Comparison of ENCODE assay signal across 21 cellular contexts in genomic region chr4:142222127-142222526, GRCh38.
DNase-seq lines count a peak whose midpoint lies in the region; ATAC-seq and TF ChIP-seq lines count a peak whose summit lies in the region.
"Had no signal": no experiment of that assay in that cellular context is flagged by ENCODE, and none has a peak within 500 bp of the region (broad histone marks: within the 10 kb centered on the region; RNA-seq: fewer than 3 reads in every experiment).

No MANE protein-coding gene starts in this region.

- peak; percentile 51 for ATAC-seq in activated CD4-positive, alpha-beta T cell treated with anti-CD3 and anti-CD28 coated beads for 36 hours
- no peak for ATAC-seq in CD4-positive, alpha-beta T cell (ENCODE audit: poor library complexity)
- ATAC-seq in RWPE2 (ENCODE audit: low read depth) = peak; percentile 60; the same call in 2 of the 3 replicates
- ATAC-seq in HG03159 (IDR thresholded peaks at IDR 0.05; ENCODE audit: unreplicated experiment) = no peak
- ATAC-seq: GM12878, Panc1 had no signal

- H3K36me3 ChIP-seq in RWPE2 (ENCODE audit: low read depth) = peaks cover 6% of the 10 kb centered on the region; the same call in 1 of the 2 replicates
- H3K36me3 ChIP-seq: BLaER1 had no signal

- no peak overlapping the region for H3K27ac Mint-ChIP-seq in activated CD4-positive, alpha-beta T cell treated with anti-CD3 and anti-CD28 coated beads for 36 hours
- H3K27ac Mint-ChIP-seq in CD4-positive, alpha-beta T cell = peak overlapping the region; percentile 3

- H3K9me3 ChIP-seq in CD4-positive, alpha-beta T cell (ENCODE audit: control insufficient read depth, low read length) = no peaks in the 10 kb centered on the region
- no peaks in the 10 kb centered on the region for H3K9me3 ChIP-seq in RWPE2 (ENCODE audit: severe bottlenecking)
- H3K9me3 ChIP-seq: BLaER1 had no signal

- CTCF ChIA-PET in activated CD4-positive, alpha-beta T cell treated with anti-CD3 and anti-CD28 coated beads for 36 hours (lab: Charles Lee) = interaction anchor here (0.5 to 1.2 kb wide), 3 partner anchors 11 to 85 kb away, joined by 3 to 5 read pairs (median 3); no protein-coding TSS in a partner anchor
- CTCF ChIA-PET in CD4-positive, alpha-beta T cell (lab: Charles Lee) = interaction anchor here (1.5 kb wide), 1 partner anchor 11 kb away, joined by 4 read pairs; no protein-coding TSS in a partner anchor

- no peaks in the 10 kb centered on the region for H3K9me3 Mint-ChIP-seq in activated CD4-positive, alpha-beta T cell treated with anti-CD3 and anti-CD28 coated beads for 36 hours (ENCODE audit: low read depth)
- H3K9me3 Mint-ChIP-seq in CD4-positive, alpha-beta T cell = peaks cover 2% of the 10 kb centered on the region

- H3K4me1 ChIP-seq in RWPE2 (ENCODE audit: insufficient read depth, poor library complexity, severe bottlenecking) = no peaks in the 10 kb centered on the region
- H3K4me1 ChIP-seq: BLaER1 had no signal

- H3K4me1 Mint-ChIP-seq in activated CD4-positive, alpha-beta T cell treated with anti-CD3 and anti-CD28 coated beads for 36 hours = peaks cover 25% of the 10 kb centered on the region
- H3K4me1 Mint-ChIP-seq in CD4-positive, alpha-beta T cell (ENCODE audit: low read depth) = peaks cover 67% of the 10 kb centered on the region

- no peak overlapping the region for H3K27ac ChIP-seq in CD4-positive, alpha-beta T cell (ENCODE audit: low read depth, low read length)
- H3K27ac ChIP-seq in RWPE2 (ENCODE audit: poor library complexity, severe bottlenecking) = no peak overlapping the region
- H3K27ac ChIP-seq: BLaER1 had no signal

- DNase-seq in activated CD4-positive, alpha-beta T cell treated with anti-CD3 and anti-CD28 coated beads for 36 hours = no peak
- DNase-seq in activated CD4-positive, alpha-beta T cell treated with anti-CD3 and anti-CD28 coated beads, Interleukin-2, amount 50 U/mL, for 1 hour = no peak
- no peak for DNase-seq in CD4-positive, alpha-beta T cell
- DNase-seq in RWPE2 (ENCODE audit: low spot score) (no peak), epithelial cell of esophagus (ENCODE audit: low read depth) (peak; percentile 41), mucosa of gallbladder (ENCODE audit: low spot score) (no peak)
- no peak for DNase-seq in effector CD4-positive, alpha-beta T cell
- DNase-seq: 8988T, DND-41, GDM1, HCEC 1CT, KBM-7, NCI-H1048, NCI-H1436 treated with DMSO at 0.1 percent for 48 hours, NCI-H2081 treated with DMSO at 0.1 percent for 48 hours, NCI-H524, SHP77 had no signal

- intact Hi-C loops in activated CD4-positive, alpha-beta T cell treated with anti-CD3 and anti-CD28 coated beads for 36 hours (cut with DNase I, micrococcal nuclease) = no loop called here
- intact Hi-C loops in CD4-positive, alpha-beta T cell (cut with DNase I, micrococcal nuclease) = no loop called here

- POLR2A ChIA-PET in activated CD4-positive, alpha-beta T cell treated with anti-CD3 and anti-CD28 coated beads for 36 hours (lab: Charles Lee) = no interaction called here
- POLR2A ChIA-PET in CD4-positive, alpha-beta T cell (lab: Charles Lee) = no interaction called here

- no peaks in the 10 kb centered on the region for H3K27me3 Mint-ChIP-seq in activated CD4-positive, alpha-beta T cell treated with anti-CD3 and anti-CD28 coated beads for 36 hours
- no peaks in the 10 kb centered on the region for H3K27me3 Mint-ChIP-seq in CD4-positive, alpha-beta T cell

- H3K4me3 Mint-ChIP-seq in activated CD4-positive, alpha-beta T cell treated with anti-CD3 and anti-CD28 coated beads for 36 hours = no peak overlapping the region
- no peak overlapping the region for H3K4me3 Mint-ChIP-seq in CD4-positive, alpha-beta T cell

- TF ChIP-seq CTCF in CD4-positive, alpha-beta T cell (IDR thresholded peaks at IDR 0.05) = no peak
- no peak for TF ChIP-seq CTCF in RWPE2 (IDR thresholded peaks at IDR 0.05; ENCODE audit: poor library complexity, severe bottlenecking)
- no peak for TF ChIP-seq CTCF in epithelial cell of esophagus (IDR thresholded peaks at IDR 0.05; ENCODE audit: insufficient read depth, low read depth, low read length, missing control alignments)

- H3K36me3 Mint-ChIP-seq in activated CD4-positive, alpha-beta T cell treated with anti-CD3 and anti-CD28 coated beads for 36 hours (ENCODE audit: low read depth) = peaks cover 29% of the 10 kb centered on the region
- peaks cover 75% of the 10 kb centered on the region for H3K36me3 Mint-ChIP-seq in CD4-positive, alpha-beta T cell (ENCODE audit: low read depth)

- H3K4me3 ChIP-seq in RWPE2 (ENCODE audit: severe bottlenecking) (no peak overlapping the region), epithelial cell of esophagus (ENCODE audit: low read length) (no peak overlapping the region)
- H3K4me3 ChIP-seq: BLaER1, GM12878 had no signal

- no peaks in the 10 kb centered on the region for H3K27me3 ChIP-seq in CD4-positive, alpha-beta T cell (ENCODE audit: control insufficient read depth, insufficient read depth, low read length)
- H3K27me3 ChIP-seq in RWPE2 (ENCODE audit: insufficient read depth, poor library complexity, severe bottlenecking) = no peaks in the 10 kb centered on the region
- H3K27me3 ChIP-seq: BLaER1 had no signal

Comparison
In these comparisons a context has a peak if more than half of its experiments do, and no peak if none do; other contexts are left out.
1. ATAC-seq: peak in activated CD4-positive, alpha-beta T cell treated with anti-CD3 and anti-CD28 coated beads for 36 hours (single experiment) and RWPE2 (single experiment); none in CD4-positive, alpha-beta T cell (single experiment) and HG03159 (single experiment).